ENCODE assay signal across 7 cellular contexts in the genomic region with DNA sequence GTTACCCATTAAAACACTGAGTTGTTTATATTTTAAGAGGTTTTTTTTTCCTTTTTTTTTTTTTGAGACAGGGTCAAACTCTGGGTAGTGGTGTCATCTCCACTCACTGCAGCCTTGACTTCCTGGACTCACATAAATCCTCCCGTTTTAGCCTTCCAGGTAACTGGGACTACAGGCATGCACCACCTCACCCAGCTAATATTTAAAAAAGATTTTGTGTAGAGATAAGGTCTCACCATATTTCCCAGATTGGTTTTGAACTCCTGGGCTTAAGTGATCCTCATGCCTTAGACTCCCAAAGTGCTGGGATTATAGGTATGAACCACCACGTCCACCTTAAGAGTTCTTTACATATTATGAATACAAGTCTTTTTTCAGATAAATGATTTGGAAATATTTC.
"Had no signal": no experiment of that assay in that cellular context is flagged by ENCODE, and none has a peak within 500 bp of the region (broad histone marks: within the 10 kb centered on the region; RNA-seq: fewer than 3 reads in every experiment).

No MANE protein-coding gene starts in this region.

- H3K4me3 ChIP-seq: K562 had no signal

- FAIRE-seq: HepG2, HTR-8/SVneo, K562 had no signal

- DNase-seq: IMR-90, KBM-7, KG1 had no signal

- H3K27ac ChIP-seq: HL-60 had no signal

- ATAC-seq: HepG2, K562 had no signal
